In the genomic region with DNA sequence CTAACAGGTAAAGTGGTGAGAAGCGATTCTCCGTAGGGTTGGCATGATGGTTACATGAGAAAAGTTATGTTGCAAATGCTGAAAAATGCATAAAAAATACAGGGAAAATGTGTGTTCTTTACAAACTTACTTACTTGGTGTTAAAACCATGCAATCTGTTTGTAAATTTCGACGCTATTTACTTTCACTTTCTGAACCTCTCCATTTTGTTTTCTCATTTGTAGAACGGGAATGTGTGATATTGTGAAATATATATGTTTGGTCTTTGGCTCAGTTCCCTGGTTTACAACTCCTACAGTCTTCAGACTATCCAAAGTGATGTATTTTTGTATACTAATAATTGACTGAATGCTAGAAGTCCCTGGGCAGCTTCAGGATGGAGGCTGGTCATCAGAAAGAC, we compare ENCODE assay signal across 2 cellular contexts.
TF ChIP-seq lines count a peak whose summit lies in the region.

No MANE protein-coding gene starts in this region.

TF ChIP-seq in A549, 52 proteins besides CTCF, POLR2A, EP300 and RAD21 (continued from another document):
- TF ChIP-seq EHMT2 (IDR thresholded peaks at IDR 0.05; ENCODE audit: low read depth): no peak
- no peak for TF ChIP-seq JUN (IDR thresholded peaks at IDR 0.05)
- no peak for TF ChIP-seq ZFP36 (IDR thresholded peaks at IDR 0.05; ENCODE audit: borderline replicate concordance, partially characterized antibody)
- no peak for TF ChIP-seq KDM5A (IDR thresholded peaks at IDR 0.05)
- no peak for TF ChIP-seq NFE2L2 (conservative IDR thresholded peaks at IDR 0.05; ENCODE audit: low read length)
- TF ChIP-seq CHD2 (IDR thresholded peaks at IDR 0.05; ENCODE audit: low read length, partially characterized antibody): no peak
- TF ChIP-seq MAX (IDR thresholded peaks at IDR 0.05): no peak
- TF ChIP-seq FOXS1 (CRISPR knock-in tag; IDR thresholded peaks at IDR 0.05): no peak
- TF ChIP-seq NPAS2 (CRISPR knock-in tag; IDR thresholded peaks at IDR 0.05; ENCODE audit: borderline replicate concordance): no peak
- no peak for TF ChIP-seq HOXB5 (CRISPR knock-in tag; IDR thresholded peaks at IDR 0.05)

TF ChIP-seq in HCT116, 20 proteins besides CTCF, POLR2A, EP300 and RAD21 (continued from another document):
- TF ChIP-seq ZBTB33 (IDR thresholded peaks at IDR 0.05; ENCODE audit: extremely low read depth, insufficient replicate concordance, low read length): no peak
- no peak for TF ChIP-seq ZFX (IDR thresholded peaks at IDR 0.05)
- no peak for TF ChIP-seq FOSL1 (IDR thresholded peaks at IDR 0.05; ENCODE audit: low read depth)
- TF ChIP-seq EZH2phosphoT487 (IDR thresholded peaks at IDR 0.05; ENCODE audit: borderline replicate concordance): no peak
- TF ChIP-seq ATF3 (IDR thresholded peaks at IDR 0.05): no peak
TF ChIP-seq in HCT116: peak in this region for 0.
